In genomic region chr11:66467756-66468155, GRCh38 we compare ENCODE assay signal across 8 cellular contexts. TPM values are rescaled to one million over a fixed set of nuclear protein-coding genes. Genes with fewer than 3 reads are reported as not detected.
DNase-seq lines count a peak whose midpoint lies in the region; ATAC-seq and TF ChIP-seq lines count a peak whose summit lies in the region.

No MANE protein-coding gene starts in this region.

- H3K9ac ChIP-seq in endodermal cell (ENCODE audit: extremely low read depth, low read length, poor library complexity, severe bottlenecking), result peak overlapping the region; percentile 41

- H3K4me3 Mint-ChIP-seq in endodermal cell, result peak overlapping the region; percentile 76

- H3K36me3 ChIP-seq in ACC112 (ENCODE audit: insufficient read depth, low read length) (no peaks in the 10 kb centered on the region), SJSA1 (peaks cover 18% of the 10 kb centered on the region), endodermal cell (ENCODE audit: control insufficient read depth, insufficient read depth, low read length) (no peaks in the 10 kb centered on the region), osteoblast (ENCODE audit: insufficient read depth, low read length) (no peaks in the 10 kb centered on the region)

- TF ChIP-seq CTCF in endodermal cell (conservative IDR thresholded peaks at IDR 0.05), result no peak
- no peak for TF ChIP-seq CTCF in osteoblast (IDR thresholded peaks at IDR 0.05; ENCODE audit: extremely low read depth, low read depth, low read length)

- H2AFZ ChIP-seq in ACC112 (ENCODE audit: low read length, unreplicated experiment) (no peak overlapping the region), osteoblast (ENCODE audit: low read length) (no peak overlapping the region)

- peaks cover 7% of the 10 kb centered on the region for H3K4me1 ChIP-seq in ACC112 (ENCODE audit: control insufficient read depth, insufficient read depth, low read length, unreplicated experiment)
- peaks cover 13% of the 10 kb centered on the region for H3K4me1 ChIP-seq in SJSA1 (replicated peaks)
- no peaks in the 10 kb centered on the region for H3K4me1 ChIP-seq in endodermal cell (ENCODE audit: control insufficient read depth, insufficient read depth, low read length)
- peaks cover 6% of the 10 kb centered on the region for H3K4me1 ChIP-seq in osteoblast (ENCODE audit: insufficient read depth, low read length)

- H3K27ac Mint-ChIP-seq in endodermal cell, result no peak overlapping the region

- H3K79me2 ChIP-seq in ACC112 (ENCODE audit: control insufficient read depth, insufficient read depth, low read length, unreplicated experiment) (no peaks in the 10 kb centered on the region), osteoblast (ENCODE audit: insufficient read depth, low read length) (peaks cover 6% of the 10 kb centered on the region)

- no peaks in the 10 kb centered on the region for H4K20me1 ChIP-seq in osteoblast (ENCODE audit: insufficient read depth, low read length)

- WGBS in endodermal cell (ENCODE audit: insufficient coverage in 1 of 2, insufficient read length in 1 of 2), 2 experiments, result 74 to 83% methylated on average over 3 to 6 of the region's 6 CpGs

- peaks cover 15% of the 10 kb centered on the region for H3K27me3 Mint-ChIP-seq in endodermal cell (ENCODE audit: insufficient read depth)

- DNase-seq in SJSA1 (ENCODE audit: low read depth in 1 of 2, low spot score in 2 of 2) (no peak), endodermal cell (no peak), osteoblast (ENCODE audit: insufficient read length, low spot score, missing footprints) (peak; percentile 80)
- no peak for DNase-seq in activated CD8-positive, alpha-beta memory T cell treated with anti-CD3 and anti-CD28 coated beads, Interleukin-2, amount 50 U/mL, for 4 hours
- no peak for DNase-seq in activated CD4-positive, CD25-positive, alpha-beta regulatory T cell treated with anti-CD3 and anti-CD28 coated beads, Interleukin-2, amount 50 U/mL, for 72 hours

- H3K27me3 ChIP-seq in ACC112 (ENCODE audit: insufficient read depth, low read length) (no peaks in the 10 kb centered on the region), SJSA1 (replicated peaks) (no peaks in the 10 kb centered on the region), endodermal cell (ENCODE audit: control insufficient read depth, insufficient read depth, low read length, poor library complexity, severe bottlenecking) (no peaks in the 10 kb centered on the region), osteoblast (ENCODE audit: insufficient read depth, low read length) (no peaks in the 10 kb centered on the region)

- H3K27ac ChIP-seq in ACC112 (ENCODE audit: low read depth, low read length) (no peak overlapping the region), SJSA1 (no peak overlapping the region), endodermal cell (ENCODE audit: low read depth, low read length) (no peak overlapping the region), osteoblast (ENCODE audit: low read depth, low read length) (no peak overlapping the region)

- H3K36me3 Mint-ChIP-seq in endodermal cell (ENCODE audit: low read depth), result peaks cover 2% of the 10 kb centered on the region

- peak overlapping the region; percentile 94 for H3K4me2 ChIP-seq in osteoblast (ENCODE audit: insufficient read depth, low read length)

- H3K4me1 Mint-ChIP-seq in endodermal cell, result peaks cover 4% of the 10 kb centered on the region

- ATAC-seq in GM21515 (IDR thresholded peaks at IDR 0.05; ENCODE audit: unreplicated experiment), result no peak

- peak overlapping the region; percentile 78 for H3K4me3 ChIP-seq in ACC112 (ENCODE audit: low read depth, low read length)
- peak overlapping the region; percentile 64; the same call in 1 of the 2 replicates for H3K4me3 ChIP-seq in GM08714 (ENCODE audit: low read length)
- H3K4me3 ChIP-seq in SJSA1, result peak overlapping the region; percentile 70
- H3K4me3 ChIP-seq in endodermal cell (ENCODE audit: low read length), result peak overlapping the region; percentile 85
- H3K4me3 ChIP-seq in osteoblast (ENCODE audit: insufficient read depth, low read length), result peak overlapping the region; percentile 82

- H3K9me3 ChIP-seq in SJSA1 (replicated peaks), result 0 out of 2 replicates have a peak, but pooled peaks cover 5% of the 10 kb centered on the region
- H3K9me3 ChIP-seq in endodermal cell (ENCODE audit: control insufficient read depth, low read length), result peaks cover 9% of the 10 kb centered on the region
- no peaks in the 10 kb centered on the region for H3K9me3 ChIP-seq in osteoblast (ENCODE audit: low read depth, low read length)

- H3K9me3 Mint-ChIP-seq in endodermal cell, result peaks cover 9% of the 10 kb centered on the region

RNA-seq across cellular contexts. Expression of gene PELI3, which starts 1.1 kb away (rescaled TPM):
- total RNA-seq in SJSA1 (2014; rRNA removed; shearing (Covaris generic)), result 7.0 and 11.1 TPM in 2 replicates
- total RNA-seq in endodermal cell (10 to 100 TPM in 1 of 2 donors, 1 to 10 TPM in 1; 9.0 to 12.4 TPM), osteoblast (18.9 and 19.2 TPM in 2 replicates)
- polyA plus RNA-seq in endodermal cell (2013, experiment 1 of 2), result 5.4 TPM
- polyA plus RNA-seq in endodermal cell (2013, experiment 2 of 2), result 5.3 TPM

RNA-seq across cellular contexts. Expression of gene DPP3, which starts 12.5 kb away (rescaled TPM):
- total RNA-seq in SJSA1 (2014; rRNA removed; shearing (Covaris generic)), result 140 and 146 TPM in 2 replicates
- total RNA-seq in endodermal cell (10 to 100 TPM; 84.8 to 86.3 TPM), osteoblast (35.8 and 36.5 TPM in 2 replicates)
- 40.0 TPM for polyA plus RNA-seq in endodermal cell (2013, experiment 1 of 2)
- 39.4 TPM for polyA plus RNA-seq in endodermal cell (2013, experiment 2 of 2)

RNA-seq across cellular contexts. Expression of gene MRPL11, which starts 29.1 kb away (rescaled TPM):
- 186 and 201 TPM in 2 replicates for total RNA-seq in SJSA1 (2014; rRNA removed; shearing (Covaris generic))
- total RNA-seq in endodermal cell (100 to 1,000 TPM in 1 of 2 donors, 10 to 100 TPM in 1; 84.5 to 111 TPM), osteoblast (31.5 and 33.3 TPM in 2 replicates)
- 75.5 TPM for polyA plus RNA-seq in endodermal cell (2013, experiment 1 of 2)
- polyA plus RNA-seq in endodermal cell (2013, experiment 2 of 2), result 71.1 TPM

RNA-seq across cellular contexts. Expression of gene BBS1, which starts 42.7 kb away (rescaled TPM):
- 28.7 and 38.8 TPM in 2 replicates for total RNA-seq in SJSA1 (2014; rRNA removed; shearing (Covaris generic))
- total RNA-seq in endodermal cell (10 to 100 TPM; 52.4 to 67.3 TPM), osteoblast (39.2 and 43.8 TPM in 2 replicates)
- 39.1 TPM for polyA plus RNA-seq in endodermal cell (2013, experiment 1 of 2)
- 34.5 TPM for polyA plus RNA-seq in endodermal cell (2013, experiment 2 of 2)

RNA-seq across cellular contexts. Expression of gene NPAS4, which starts 46.9 kb away (rescaled TPM):
- total RNA-seq in SJSA1 (2014; rRNA removed; shearing (Covaris generic)), result 1.3 and 2.2 TPM in 2 replicates
- not detected for total RNA-seq in endodermal cell
- 0.93 TPM for polyA plus RNA-seq in endodermal cell (2013, experiment 1 of 2)
- polyA plus RNA-seq in endodermal cell (2013, experiment 2 of 2), result 0.46 TPM
- 0.36 TPM in 1 of 2 replicates, not detected in the other for total RNA-seq in osteoblast
